9 cellular contexts compared by ENCODE assay signal in the genomic region with DNA sequence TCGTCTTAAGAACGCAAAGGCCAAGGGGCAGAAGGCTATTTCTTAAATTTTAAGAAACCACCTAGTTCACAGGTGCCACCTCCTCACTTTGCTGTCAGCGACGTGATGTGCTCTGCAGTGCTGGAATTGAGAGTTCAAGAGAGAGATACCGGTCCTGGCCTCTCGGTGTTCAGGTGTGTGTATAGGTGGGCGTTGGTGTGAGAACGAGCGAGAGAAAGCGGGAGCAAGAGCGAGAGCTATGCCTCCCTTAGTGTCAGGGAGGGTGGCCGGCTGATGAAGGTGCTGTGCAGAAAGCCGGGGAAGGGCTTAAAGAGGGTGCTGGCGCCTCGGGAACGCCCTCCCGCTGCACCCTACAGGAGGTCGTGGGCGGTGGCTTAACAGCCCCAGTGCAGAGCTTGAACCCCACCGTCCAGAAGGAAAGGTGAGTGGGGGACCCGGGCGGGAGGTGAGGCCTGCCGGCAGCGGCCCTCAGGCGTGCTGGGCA.
DNase-seq lines count a peak whose midpoint lies in the region; ATAC-seq, FAIRE-seq and TF ChIP-seq lines count a peak whose summit lies in the region.
"Had no signal": no experiment of that assay in that cellular context is flagged by ENCODE, and none has a peak within 500 bp of the region (broad histone marks: within the 10 kb centered on the region; RNA-seq: fewer than 3 reads in every experiment).

No MANE protein-coding gene starts in this region.

- H3K4me2 ChIP-seq in hepatocyte, result peak overlapping the region; percentile 96

- peak overlapping the region; percentile 40 for H2AFZ ChIP-seq in hepatocyte

- peaks cover 6% of the 10 kb centered on the region for H3K9me3 Mint-ChIP-seq in activated naive CD4-positive, alpha-beta T cell treated with anti-CD3 and anti-CD28 coated beads for 36 hours

- 5% methylated on average over 25 of the region's 25 CpGs for WGBS in hepatocyte (ENCODE audit: low lambda C conversion rate, missing lambda C conversion rate)
- WGBS in thymus, result 4% methylated on average over 25 of the region's 25 CpGs
- 10 to 11% methylated on average over 10 to 12 of the region's 25 CpGs for WGBS in gastroesophageal sphincter (ENCODE audit: low coverage in 1 of 2), 2 donors

- H3K4me1 ChIP-seq in hepatocyte (ENCODE audit: insufficient read depth), result peaks cover 42% of the 10 kb centered on the region
- H3K4me1 ChIP-seq in thymus (ENCODE audit: control insufficient read depth, insufficient read depth, low read length), result peaks cover 20% of the 10 kb centered on the region
- H3K4me1 ChIP-seq in gastroesophageal sphincter, result peaks cover 0 to 54% (median 40%) of the 10 kb centered on the region in 3 donors

- H3K79me2 ChIP-seq in hepatocyte, result no peaks in the 10 kb centered on the region

- H3K36me3 Mint-ChIP-seq in activated naive CD4-positive, alpha-beta T cell treated with anti-CD3 and anti-CD28 coated beads for 36 hours (ENCODE audit: low read depth), result peaks cover 3% of the 10 kb centered on the region

- H4K20me1 ChIP-seq in hepatocyte (ENCODE audit: insufficient read depth, poor library complexity, severe bottlenecking), result no peaks in the 10 kb centered on the region

- no peak for DNase-seq in activated naive CD4-positive, alpha-beta T cell treated with anti-CD3 and anti-CD28 coated beads for 36 hours
- DNase-seq in activated naive CD4-positive, alpha-beta T cell (lab: John Stamatoyannopoulos, UW), result no peak
- DNase-seq in SW480 (ENCODE audit: low spot score) (peak; percentile 9), hepatocyte (ENCODE audit: low spot score) (no peak), H54 (ENCODE audit: insufficient read length, low spot score) (no peak), NCI-H2171 (lab: John Stamatoyannopoulos, UW) (no peak)
- DNase-seq: DND-41 had no signal

- no peak for FAIRE-seq in H54 (lab: Jason Lieb, UNC)

- H3K36me3 ChIP-seq in hepatocyte (replicated peaks; ENCODE audit: insufficient read depth, low read depth), result no peaks in the 10 kb centered on the region
- no peaks in the 10 kb centered on the region for H3K36me3 ChIP-seq in thymus (ENCODE audit: control insufficient read depth, insufficient read depth)
- no peaks in the 10 kb centered on the region for H3K36me3 ChIP-seq in gastroesophageal sphincter

- H3K4me3 Mint-ChIP-seq in activated naive CD4-positive, alpha-beta T cell treated with anti-CD3 and anti-CD28 coated beads for 36 hours, result peak overlapping the region; percentile 60

- no peaks in the 10 kb centered on the region for H3K9me2 ChIP-seq in hepatocyte (replicated peaks; ENCODE audit: insufficient read depth)

- H3K9me3 ChIP-seq in hepatocyte (ENCODE audit: low read depth) (no peaks in the 10 kb centered on the region), thymus (ENCODE audit: control insufficient read depth) (peaks cover 3% of the 10 kb centered on the region), gastroesophageal sphincter (peaks cover 0 to 29% (median 0%) of the 10 kb centered on the region in 3 donors)

- H3K27me3 ChIP-seq in hepatocyte (peaks cover 77% of the 10 kb centered on the region), thymus (ENCODE audit: control insufficient read depth, insufficient read depth) (peaks cover 70% of the 10 kb centered on the region), gastroesophageal sphincter (peaks cover 100% of the 10 kb centered on the region)

- H3K4me3 ChIP-seq in hepatocyte (peak overlapping the region; percentile 20), thymus (ENCODE audit: low read length) (peak overlapping the region; percentile 52), gastroesophageal sphincter (peak overlapping the region in 1 of 2 donors; percentile 40)

- H3K4me1 Mint-ChIP-seq in activated naive CD4-positive, alpha-beta T cell treated with anti-CD3 and anti-CD28 coated beads for 36 hours (ENCODE audit: low read depth), result peaks cover 38% of the 10 kb centered on the region

- no peak overlapping the region for H3K27ac Mint-ChIP-seq in activated naive CD4-positive, alpha-beta T cell treated with anti-CD3 and anti-CD28 coated beads for 36 hours

- intact Hi-C loops in activated naive CD4-positive, alpha-beta T cell treated with anti-CD3 and anti-CD28 coated beads for 36 hours (cut with micrococcal nuclease), result no loop called here

- no peak for TF ChIP-seq EP300 in gastroesophageal sphincter (IDR thresholded peaks at IDR 0.05)

- H3K27ac ChIP-seq in hepatocyte (no peak overlapping the region), thymus (ENCODE audit: low read depth) (no peak overlapping the region), gastroesophageal sphincter (no peak overlapping the region)

- ATAC-seq in gastroesophageal sphincter, result no peak

- no peak for TF ChIP-seq POLR2A in gastroesophageal sphincter (IDR thresholded peaks at IDR 0.05)
- TF ChIP-seq POLR2A in H54 (IDR thresholded peaks at IDR 0.05; ENCODE audit: low read depth, low read length), result no peak

- peaks cover 73% of the 10 kb centered on the region for H3K27me3 Mint-ChIP-seq in activated naive CD4-positive, alpha-beta T cell treated with anti-CD3 and anti-CD28 coated beads for 36 hours (ENCODE audit: low read depth)

- CTCF ChIA-PET in activated naive CD4-positive, alpha-beta T cell treated with anti-CD3 and anti-CD28 coated beads for 36 hours (lab: Charles Lee), result no interaction called here

- TF ChIP-seq CTCF in hepatocyte (IDR thresholded peaks at IDR 0.05; ENCODE audit: poor library complexity) (no peak), gastroesophageal sphincter (IDR thresholded peaks at IDR 0.05) (no peak)
